21 cellular contexts compared by ENCODE assay signal in the genomic region with DNA sequence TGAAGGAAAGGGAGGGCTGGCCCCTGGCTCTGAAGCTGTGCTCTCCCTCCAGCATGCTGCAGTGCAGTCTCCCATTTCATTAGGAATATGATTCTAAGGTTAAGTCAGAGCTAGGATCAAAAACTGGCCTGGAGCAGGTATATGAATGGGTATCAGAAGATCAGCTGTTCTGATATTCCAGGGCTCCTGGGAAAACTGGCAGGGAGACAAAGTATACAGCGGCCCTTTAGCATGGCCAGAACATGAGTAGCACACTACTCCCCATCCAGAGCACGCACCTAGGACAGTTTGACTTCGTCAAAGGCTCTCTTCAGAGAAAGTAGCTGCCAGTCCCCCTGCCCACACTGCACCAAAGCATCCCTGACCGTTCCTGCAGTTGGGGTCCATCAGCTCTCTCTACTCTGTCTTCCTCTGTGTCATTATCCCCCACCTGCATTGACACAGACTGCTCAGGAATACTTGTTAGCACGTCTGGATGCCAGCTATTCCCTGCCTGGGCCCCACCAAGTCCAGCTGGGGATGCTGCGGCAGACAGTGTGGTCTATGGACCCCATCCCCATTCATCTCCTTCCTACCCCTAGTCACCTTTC. TPM values are rescaled to one million over a fixed set of nuclear protein-coding genes. Genes with fewer than 3 reads are reported as not detected.
A peak's percentile ranks its signal among the peaks of the same experiment; 100 is the strongest.
DNase-seq lines count a peak whose midpoint lies in the region; ATAC-seq, FAIRE-seq and TF ChIP-seq lines count a peak whose summit lies in the region.
"Had no signal": no experiment of that assay in that cellular context is flagged by ENCODE, and none has a peak within 500 bp of the region (broad histone marks: within the 10 kb centered on the region; RNA-seq: fewer than 3 reads in every experiment).

No MANE protein-coding gene starts in this region.

- POLR2A ChIA-PET in A549 (lab: Yijun Ruan, JAX) (no interaction called here), GM12878 (lab: Charles Lee) (interaction anchor here (1.0 to 18.6 kb wide), 2 partner anchors 16 to 30 kb away, joined by 8 to 384 read pairs; no protein-coding TSS in a partner anchor)

- peaks cover 16% of the 10 kb centered on the region for H3K79me2 ChIP-seq in GM12878 (ENCODE audit: control insufficient read depth, insufficient read depth, low read length)
- no peaks in the 10 kb centered on the region for H3K79me2 ChIP-seq in GM23338 (replicated peaks; ENCODE audit: insufficient read depth)

- no peak overlapping the region for H3K23ac ChIP-seq in neuronal stem cell (ENCODE audit: low read depth, low read length, poor library complexity)

- TF ChIP-seq EP300 in A549 (IDR thresholded peaks at IDR 0.05) (no peak), GM12878 (IDR thresholded peaks at IDR 0.05; ENCODE audit: borderline replicate concordance in 1 of 2, control insufficient read depth in 1 of 2, low read depth in 2 of 2, low read length in 2 of 2) (no peak)

- H4K20me1 ChIP-seq in BLaER1 = peaks cover 3% of the 10 kb centered on the region
- no peaks in the 10 kb centered on the region for H4K20me1 ChIP-seq in GM12878 (ENCODE audit: control insufficient read depth, insufficient read depth)
- no peaks in the 10 kb centered on the region for H4K20me1 ChIP-seq in GM23338 (replicated peaks; ENCODE audit: insufficient read depth)

- CTCF ChIA-PET in A549 (lab: Yijun Ruan, JAX) = interaction anchor here (0.5 to 4.5 kb wide), 8 partner anchors 9 to 559 kb away, joined by 3 to 27 read pairs (median 4); no protein-coding TSS in a partner anchor
- CTCF ChIA-PET in GM12878 (lab: Yijun Ruan, JAX) = interaction anchor here (1.1 to 8.9 kb wide), 6 partner anchors 8 to 352 kb away, joined by 3 to 98 read pairs (median 4); partner anchors contain the start of gene STARD10

- no peak overlapping the region for H3K18ac ChIP-seq in neuronal stem cell (ENCODE audit: low read length)

- H3K79me1 ChIP-seq in neuronal stem cell (ENCODE audit: low read depth, low read length) = no peaks in the 10 kb centered on the region

- H3K9me2 ChIP-seq in GM23338 (ENCODE audit: insufficient read depth) = no peaks in the 10 kb centered on the region

- no peak overlapping the region for H2BK12ac ChIP-seq in neuronal stem cell (ENCODE audit: low read length)

- H3K9ac ChIP-seq in BLaER1 (no peak overlapping the region), GM12878 (ENCODE audit: control insufficient read depth, insufficient read depth, low read length) (no peak overlapping the region), neuronal stem cell (ENCODE audit: low read depth, low read length, poor library complexity) (peak overlapping the region; percentile 24)

- no peak overlapping the region for H3K27ac Mint-ChIP-seq in GM23338
- H3K27ac Mint-ChIP-seq: activated CD4-positive, alpha-beta T cell treated with anti-CD3 and anti-CD28 coated beads, Interleukin-2, amount 10 ng/mL, durations not matched to agents 24 days and 14 days; activated naive CD4-positive, alpha-beta T cell treated with anti-CD3 and anti-CD28 coated beads, Interleukin-2, amount 10 ng/mL, durations not matched to agents 7 days and 5 days; mesothelial cell of epicardium had no signal

- H3K4me1 ChIP-seq in A549 = no peaks in the 10 kb centered on the region
- H3K4me1 ChIP-seq in BLaER1 = peaks cover 81% of the 10 kb centered on the region
- peaks cover 70% of the 10 kb centered on the region for H3K4me1 ChIP-seq in GM12878 (ENCODE audit: control insufficient read depth, insufficient read depth, low read length)
- peaks cover 8 to 12% of the 10 kb centered on the region in 2 donors for H3K4me1 ChIP-seq in neuronal stem cell (ENCODE audit: control insufficient read depth in 2 of 2, insufficient read depth in 1 of 2, low read depth in 1 of 2, low read length in 2 of 2)
- H3K4me1 ChIP-seq in GM23338 (ENCODE audit: insufficient read depth) = peaks cover 10% of the 10 kb centered on the region
- peaks cover 12% of the 10 kb centered on the region for H3K4me1 ChIP-seq in mucosa of descending colon (ENCODE audit: low read depth)

- FAIRE-seq in A549 (lab: Jason Lieb, UNC) = no peak
- no peak for FAIRE-seq in GM12878 (lab: Jason Lieb, UNC)
- FAIRE-seq: TTC549 had no signal

- no peak for TF ChIP-seq POLR2A in A549 (IDR thresholded peaks at IDR 0.05; ENCODE audit: low read length)
- no peak for TF ChIP-seq POLR2A in GM12878 (IDR thresholded peaks at IDR 0.05; ENCODE audit: low read depth, low read length)

- BruUV-seq in GM12878 (replicated peaks; lab: Mats Ljungman, UMichigan) = no TSS peak

- no peak overlapping the region for H2AFZ ChIP-seq in GM12878 (ENCODE audit: control insufficient read depth, low read depth, low read length)
- no peak overlapping the region for H2AFZ ChIP-seq in neuronal stem cell (ENCODE audit: low read length)
- no peak overlapping the region for H2AFZ ChIP-seq in GM23338

- peak overlapping the region; percentile 44 for H4K91ac ChIP-seq in neuronal stem cell (ENCODE audit: low read depth, low read length, poor library complexity)

- 77% methylated on average over 6 of the region's 6 CpGs for WGBS in A549 (ENCODE audit: missing lambda C conversion rate)
- 99% methylated on average over 6 of the region's 6 CpGs for WGBS in GM12878 (ENCODE audit: insufficient coverage, insufficient replicate concordance, low lambda C conversion rate, missing lambda C conversion rate)
- WGBS in neuronal stem cell (ENCODE audit: extremely low coverage in 2 of 2, insufficient read length in 2 of 2, insufficient replicate concordance in 1 of 2), 2 donors = no CpG with 5 or more reads among the region's 6 CpGs

- no peak overlapping the region for H3K14ac ChIP-seq in neuronal stem cell (ENCODE audit: low read length)

- H3K9me3 ChIP-seq in A549 (no peaks in the 10 kb centered on the region), BLaER1 (no peaks in the 10 kb centered on the region), GM12878 (replicated peaks; ENCODE audit: control insufficient read depth, insufficient read depth, low read length) (no peaks in the 10 kb centered on the region), neuronal stem cell (replicated peaks in 1 of 2; ENCODE audit: control insufficient read depth in 2 of 2, insufficient read depth in 1 of 2, low read depth in 1 of 2, low read length in 2 of 2) (no peaks in the 10 kb centered on the region), mucosa of descending colon (no peaks in the 10 kb centered on the region)
- H3K9me3 ChIP-seq: BE2C, colonic mucosa, vagina had no signal

- H3K27me3 ChIP-seq in BLaER1 (no peaks in the 10 kb centered on the region), GM12878 (replicated peaks in 1 of 2; ENCODE audit: control insufficient read depth in 2 of 2, insufficient read depth in 2 of 2, low read length in 1 of 2) (no peaks in the 10 kb centered on the region), neuronal stem cell (ENCODE audit: control insufficient read depth in 3 of 3, insufficient read depth in 3 of 3, low read depth in 1 of 3, low read length in 3 of 3) (peaks cover 0 to 11% (median 0%) of the 10 kb centered on the region in 3 experiments), GM23338 (ENCODE audit: insufficient read depth) (peaks cover 3% of the 10 kb centered on the region; the same call in 1 of the 2 replicates)
- H3K27me3 ChIP-seq: BE2C, colonic mucosa, vagina had no signal

- peaks cover 10% of the 10 kb centered on the region for H3F3A ChIP-seq in GM23338 (replicated peaks; ENCODE audit: low read depth)

- no peak for ATAC-seq in A549
- ATAC-seq in GM12878 = no peak
- no peak for ATAC-seq in GM23338
- no peak for ATAC-seq in GM19455 (IDR thresholded peaks at IDR 0.05; ENCODE audit: unreplicated experiment)
- ATAC-seq in mucosa of descending colon = no peak

- DNase-seq in A549 (ENCODE audit: low read depth in 1 of 2, low spot score in 1 of 2) = no peak
- no peak for DNase-seq in GM12878 (ENCODE audit: low read depth, low spot score)
- DNase-seq in neuronal stem cell (ENCODE audit: low spot score) = no peak
- no peak for DNase-seq in GM23338 (ENCODE audit: low spot score)
- DNase-seq in mucosa of descending colon = no peak
- DNase-seq: activated CD4-positive, alpha-beta T cell treated with anti-CD3 and anti-CD28 coated beads, Interleukin-2, amount 10 ng/mL, durations not matched to agents 24 days and 14 days; activated naive CD4-positive, alpha-beta T cell treated with anti-CD3 and anti-CD28 coated beads, Interleukin-2, amount 10 ng/mL, durations not matched to agents 7 days and 5 days; BE2C; colonic mucosa; foreskin fibroblast; GF-D8; Karpas-422; kidney glomerular epithelial cell; NCI-H1105; NCI-H774; nucleus accumbens had no signal

- TF ChIP-seq RAD21 in A549 (conservative IDR thresholded peaks at IDR 0.05 in 1 of 2, IDR thresholded peaks at IDR 0.05 in 1 of 2) (no peak), GM12878 (IDR thresholded peaks at IDR 0.05; ENCODE audit: insufficient read depth, low read depth, low read length) (no peak)

- H3K36me3 ChIP-seq in BLaER1 (no peaks in the 10 kb centered on the region), GM12878 (ENCODE audit: control insufficient read depth in 2 of 2, insufficient read depth in 2 of 2, low read length in 1 of 2) (no peaks in the 10 kb centered on the region), neuronal stem cell (replicated peaks in 1 of 2; ENCODE audit: control insufficient read depth in 2 of 2, insufficient read depth in 2 of 2, low read length in 2 of 2) (no peaks in the 10 kb centered on the region), GM23338 (ENCODE audit: insufficient read depth) (no peaks in the 10 kb centered on the region), mucosa of descending colon (ENCODE audit: low read depth) (no peaks in the 10 kb centered on the region)
- H3K36me3 ChIP-seq: BE2C, colonic mucosa, vagina had no signal

- no peak overlapping the region for H4K8ac ChIP-seq in neuronal stem cell (ENCODE audit: low read depth, low read length)

- intact Hi-C loops in GM12878 (cut with micrococcal nuclease; ENCODE audit: unreplicated experiment) (no loop called here), mucosa of descending colon (cut with DNase I, micrococcal nuclease) (no loop called here)

- RAD21 ChIA-PET in GM12878 (lab: Charles Lee; ENCODE audit: unreplicated experiment) = interaction anchor here (0.6 to 22.1 kb wide), 6 partner anchors 10 to 331 kb away, joined by 3 to 441 read pairs (median 4); no protein-coding TSS in a partner anchor

- no peak overlapping the region for H2BK120ac ChIP-seq in neuronal stem cell (ENCODE audit: low read depth, low read length)

- no peak overlapping the region for H3K27ac ChIP-seq in A549
- peak overlapping the region; percentile 98 for H3K27ac ChIP-seq in BLaER1
- peak overlapping the region; percentile 80; the same call in 1 of the 2 replicates for H3K27ac ChIP-seq in GM12878 (ENCODE audit: control insufficient read depth, insufficient read depth)
- no peak overlapping the region for H3K27ac ChIP-seq in neuronal stem cell (replicated peaks; ENCODE audit: low read length)
- H3K27ac ChIP-seq in GM23338 (ENCODE audit: low read depth) = no peak overlapping the region
- H3K27ac ChIP-seq: colonic mucosa, vagina had no signal

- no peak overlapping the region for H3K4me3 Mint-ChIP-seq in GM23338
- H3K4me3 Mint-ChIP-seq: activated CD4-positive, alpha-beta T cell treated with anti-CD3 and anti-CD28 coated beads, Interleukin-2, amount 10 ng/mL, durations not matched to agents 24 days and 14 days; activated naive CD4-positive, alpha-beta T cell treated with anti-CD3 and anti-CD28 coated beads, Interleukin-2, amount 10 ng/mL, durations not matched to agents 7 days and 5 days; mesothelial cell of epicardium had no signal

- no peak overlapping the region for H3K4ac ChIP-seq in neuronal stem cell (ENCODE audit: low read length)

- no peaks in the 10 kb centered on the region for H3K36me3 Mint-ChIP-seq in GM23338 (ENCODE audit: low read depth)
- H3K36me3 Mint-ChIP-seq: activated naive CD4-positive, alpha-beta T cell treated with anti-CD3 and anti-CD28 coated beads, Interleukin-2, amount 10 ng/mL, durations not matched to agents 7 days and 5 days; mesothelial cell of epicardium had no signal

- H2AK5ac ChIP-seq in neuronal stem cell (ENCODE audit: low read depth, low read length) = peak overlapping the region; percentile 86

- SMC1A ChIA-PET in GM12878 (lab: Charles Lee; ENCODE audit: uncharacterized antibody, unreplicated experiment) = interaction anchor here (1.2 to 37.3 kb wide), 3 partner anchors 13 to 415 kb away, joined by 4 to 926 read pairs (median 4); no protein-coding TSS in a partner anchor

- H3K4me2 ChIP-seq in A549 (no peak overlapping the region), BLaER1 (peak overlapping the region; percentile 88), GM12878 (ENCODE audit: control insufficient read depth, insufficient read depth) (no peak overlapping the region), neuronal stem cell (ENCODE audit: insufficient read depth, low read length, poor library complexity, severe bottlenecking) (no peak overlapping the region), GM23338 (no peak overlapping the region)

- no peak overlapping the region for H2BK5ac ChIP-seq in neuronal stem cell (ENCODE audit: low read length)

- H3K4me1 Mint-ChIP-seq in GM23338 = peaks cover 15% of the 10 kb centered on the region

- H3K27me3 Mint-ChIP-seq in GM23338 (ENCODE audit: insufficient read depth, low read depth, poor library complexity) = peaks cover 14% of the 10 kb centered on the region
- H3K27me3 Mint-ChIP-seq: activated CD4-positive, alpha-beta T cell treated with anti-CD3 and anti-CD28 coated beads, Interleukin-2, amount 10 ng/mL, durations not matched to agents 24 days and 14 days had no signal

- no peaks in the 10 kb centered on the region; the same call in 2 of the 3 replicates for H3K9me3 Mint-ChIP-seq in GM23338
- H3K9me3 Mint-ChIP-seq: activated CD4-positive, alpha-beta T cell treated with anti-CD3 and anti-CD28 coated beads, Interleukin-2, amount 10 ng/mL, durations not matched to agents 24 days and 14 days; activated naive CD4-positive, alpha-beta T cell treated with anti-CD3 and anti-CD28 coated beads, Interleukin-2, amount 10 ng/mL, durations not matched to agents 7 days and 5 days; mesothelial cell of epicardium had no signal

- in situ Hi-C loops in GM12878 (cut with MboI) = no loop called here

- TF ChIP-seq CTCF in A549 (IDR thresholded peaks at IDR 0.05) = no peak
- no peak for TF ChIP-seq CTCF in GM12878 (IDR thresholded peaks at IDR 0.05 in 2 of 3, conservative IDR thresholded peaks at IDR 0.05 in 1 of 3; ENCODE audit: control insufficient read depth in 2 of 3, extremely low read depth in 1 of 3, insufficient read depth in 1 of 3, low read depth in 3 of 3, low read length in 3 of 3)
- no peak for TF ChIP-seq CTCF in GM23338 (conservative IDR thresholded peaks at IDR 0.05; ENCODE audit: low read depth in 2 of 2)
- TF ChIP-seq CTCF in mucosa of descending colon (IDR thresholded peaks at IDR 0.05) = no peak

- no peak overlapping the region for H3K4me3 ChIP-seq in A549
- no peak overlapping the region for H3K4me3 ChIP-seq in BLaER1
- H3K4me3 ChIP-seq in GM12878 = no peak overlapping the region
- no peak overlapping the region for H3K4me3 ChIP-seq in neuronal stem cell (ENCODE audit: low read length in 2 of 2)
- H3K4me3 ChIP-seq in GM23338 = no peak overlapping the region
- H3K4me3 ChIP-seq in mucosa of descending colon = no peak overlapping the region
- H3K4me3 ChIP-seq: colonic mucosa, vagina had no signal

- no peak overlapping the region for H2BK15ac ChIP-seq in neuronal stem cell (ENCODE audit: low read length)

RNA-seq across cellular contexts. Expression of gene FCHSD2, which starts 4.0 kb away (rescaled TPM):
- polyA plus RNA-seq in A549 (2011; rRNA removed) (15.0 and 19.0 TPM in 2 replicates), A549 (2017; fragmentation: RNase III; extraction: RNeasy Plus Mini Kit Qiagen cat#74134 plus additional on column Dnase treatment) (9.4 to 10.5 TPM (median 10.5 TPM) in 3 replicates), GM12878 (2011; rRNA removed) (52.7 and 68.3 TPM in 2 replicates), GM12878 (2014; fragmentation: Illumina TruSeq; extraction: Trizol) (62.4 and 70.9 TPM in 2 replicates), GM12878 (2014; fragmentation: Nextera tagmentation; extraction: Ambion mirVana) (10 to 100 TPM; 13.2 to 15.4 TPM), GM12878 (2014; rRNA removed) (43.0 and 44.6 TPM in 2 replicates), GM12878 (2016; fragmentation: Nextera tagmentation; extraction: Ambion mirVana) (10 to 100 TPM; 58.7 to 68.4 TPM), GM23338 (2016; fragmentation: Nextera tagmentation; extraction: Ambion mirVana) (3.5 and 3.6 TPM in 2 replicates)
- 6.6 and 7.7 TPM in 2 replicates for polyA plus RNA-seq in A549 (2012; cell fraction: cytosol; rRNA removed)
- polyA plus RNA-seq in A549 (2012; cell fraction: nucleus; rRNA removed) = 7.0 and 9.3 TPM in 2 replicates
- polyA minus RNA-seq in A549 (2011; rRNA and poly(A)+ RNA removed) = 8.8 and 9.8 TPM in 2 replicates
- total RNA-seq in GM12878 (2013; cell fraction: nucleolus; rRNA removed) = 80.2 and 85.2 TPM in 2 replicates
- total RNA-seq in GM12878 (2014; rRNA removed) (19.5 and 21.1 TPM in 2 replicates), GM12878 (2014; rRNA removed; fragmentation: Illumina TruSeq; extraction: Trizol) (39.2 and 42.5 TPM in 2 replicates), GM12878 (2021) (82.8 and 89.8 TPM in 2 replicates), mucosa of descending colon (10 to 100 TPM; 15.7 to 41.6 (median 21.6) TPM)
- polyA plus RNA-seq in GM12878 (2011; ENCODE audit: low read depth) = 26.8 TPM
- polyA plus RNA-seq in GM12878 (2011; cell fraction: cytosol; rRNA removed) = 34.0 and 36.1 TPM in 2 replicates
- 55.8 and 56.5 TPM in 2 replicates for polyA plus RNA-seq in GM12878 (2011; cell fraction: nucleus; rRNA removed)
- polyA plus RNA-seq in GM12878 (2012) = 27.1 and 40.7 TPM in 2 replicates
- 46.8 and 48.8 TPM in 2 replicates for polyA minus RNA-seq in GM12878 (2011; rRNA and poly(A)+ RNA removed)
- 30.5 and 31.3 TPM in 2 replicates for polyA minus RNA-seq in GM12878 (2011; cell fraction: cytosol; rRNA and poly(A)+ RNA removed)
- polyA minus RNA-seq in GM12878 (2011; cell fraction: nucleus; rRNA and poly(A)+ RNA removed) = 36.1 and 52.3 TPM in 2 replicates
- polyA plus RNA-seq in neuronal stem cell (2013, experiment 1 of 2) = 21.2 TPM
- 22.1 TPM for polyA plus RNA-seq in neuronal stem cell (2013, experiment 2 of 2)
- 3.3 and 5.2 TPM in 2 replicates for total RNA-seq in GM23338 (2014; rRNA removed; shearing (Covaris generic))

Comparison
In these comparisons a context has a peak if more than half of its experiments do, and no peak if none do; other contexts are left out.
1. H3K27ac ChIP-seq: peak in BLaER1 (single experiment) and GM12878 (single experiment); none in A549 (0 of 2), neuronal stem cell (single experiment) and GM23338 (single experiment).
2. Of the 24 proteins assayed by ChIP-seq in both GM12878 and A549: peak only in GM12878: none; only in A549: REST; in both: none; in neither: 23.